Comparison of ENCODE assay signal across 10 cellular contexts in the genomic region with DNA sequence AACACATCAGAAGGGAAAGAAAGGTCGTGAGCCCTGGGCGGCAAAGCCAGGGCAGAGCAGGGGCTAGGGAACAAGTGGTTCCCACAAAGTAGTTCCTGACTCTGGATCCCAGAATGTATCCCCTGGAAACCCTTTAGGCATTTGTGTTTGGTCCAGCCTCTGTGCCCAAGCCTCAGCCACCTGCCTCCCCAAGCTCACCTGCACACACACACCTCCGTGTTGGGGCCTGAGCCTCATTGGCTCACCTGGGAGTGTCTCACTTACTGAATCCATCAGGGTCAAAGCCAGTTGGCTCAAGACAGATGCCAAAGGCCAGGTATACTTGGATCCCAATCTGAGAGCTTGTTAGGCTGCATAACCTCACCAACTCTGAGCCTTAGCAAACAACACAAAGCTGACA. TPM values are rescaled to one million over a fixed set of nuclear protein-coding genes. Genes with fewer than 3 reads are reported as not detected.
"Had no signal": no experiment of that assay in that cellular context is flagged by ENCODE, and none has a peak within 500 bp of the region (broad histone marks: within the 10 kb centered on the region; RNA-seq: fewer than 3 reads in every experiment).

No MANE protein-coding gene starts in this region.

RNA-seq across cellular contexts. Expression of gene KCNJ18, which starts 54.1 kb away (rescaled TPM):
- total RNA-seq: OCI-LY7, PC-9, Peyer's patch, Right ventricle myocardium inferior, Right ventricle myocardium superior, RPMI7951, SJCRH30, SJSA1, SK-MEL-5 had no signal
- polyA plus RNA-seq: SK-N-SH had no signal
